ENCODE assay signal across 8 cellular contexts in the genomic region with DNA sequence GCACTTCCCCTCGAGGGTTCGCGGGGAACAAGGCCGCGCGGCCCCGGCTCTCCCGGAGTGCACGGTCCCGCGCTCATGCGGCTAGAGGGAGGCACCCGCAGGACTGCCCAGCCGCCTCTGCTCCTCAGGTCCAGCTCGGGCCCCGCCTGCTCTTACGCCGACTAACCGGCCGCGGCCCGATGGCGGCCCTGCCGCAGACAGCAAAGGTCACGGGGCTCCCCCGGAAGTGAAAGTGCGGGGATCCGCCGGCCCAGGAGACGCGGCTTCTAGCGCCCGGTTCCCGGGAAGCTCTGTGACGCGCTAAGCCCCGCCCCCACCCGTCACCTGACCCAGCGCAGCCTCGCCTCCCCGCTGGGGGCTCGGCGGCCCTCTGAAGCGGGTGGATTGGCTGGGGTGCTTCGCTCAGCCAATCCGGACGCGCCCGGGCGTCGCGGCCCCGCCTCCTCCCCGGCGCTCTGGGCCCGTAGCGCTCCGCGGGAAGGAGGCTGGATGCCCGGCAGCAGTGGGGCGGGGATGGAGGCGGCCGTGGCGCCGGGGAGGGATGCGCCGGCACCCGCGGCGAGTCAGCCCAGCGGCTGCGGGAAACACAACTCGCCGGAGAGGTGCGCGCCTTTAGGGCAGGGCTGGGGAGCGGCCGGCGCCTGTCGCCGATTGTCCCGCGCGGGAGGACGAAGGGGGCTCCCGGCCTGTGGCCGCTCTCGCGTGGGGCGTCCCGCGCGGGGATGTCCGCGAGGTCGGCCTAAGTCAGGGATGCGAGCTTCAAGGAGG. TPM values are rescaled to one million over a fixed set of nuclear protein-coding genes. Genes with fewer than 3 reads are reported as not detected.
DNase-seq lines count a peak whose midpoint lies in the region; ATAC-seq, FAIRE-seq and TF ChIP-seq lines count a peak whose summit lies in the region.

A gene with protein sequence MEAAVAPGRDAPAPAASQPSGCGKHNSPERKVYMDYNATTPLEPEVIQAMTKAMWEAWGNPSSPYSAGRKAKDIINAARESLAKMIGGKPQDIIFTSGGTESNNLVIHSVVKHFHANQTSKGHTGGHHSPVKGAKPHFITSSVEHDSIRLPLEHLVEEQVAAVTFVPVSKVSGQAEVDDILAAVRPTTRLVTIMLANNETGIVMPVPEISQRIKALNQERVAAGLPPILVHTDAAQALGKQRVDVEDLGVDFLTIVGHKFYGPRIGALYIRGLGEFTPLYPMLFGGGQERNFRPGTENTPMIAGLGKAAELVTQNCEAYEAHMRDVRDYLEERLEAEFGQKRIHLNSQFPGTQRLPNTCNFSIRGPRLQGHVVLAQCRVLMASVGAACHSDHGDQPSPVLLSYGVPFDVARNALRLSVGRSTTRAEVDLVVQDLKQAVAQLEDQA (plus strand): TSS at position 460 of the 768 bp plus-strand sequence. CDS start 54 bp downstream, at position 514.

- H3K4me3 ChIP-seq in adrenal gland, result peak within 1 kb of the TSS; percentile 65 to 99 (median 85)
- peak within 1 kb of the TSS; percentile 70 to 95 (median 81) for H3K4me3 ChIP-seq in heart right ventricle

- H3K36me3 ChIP-seq in adrenal gland (replicated peaks in 1 of 2), result peaks cover 0 to 9% of the 10 kb centered on the region in 2 donors
- H3K36me3 ChIP-seq in heart right ventricle, result peaks cover 0 to 16% (median 0%) of the 10 kb centered on the region in 9 donors

- no peaks in the 10 kb centered on the region for H3K27me3 ChIP-seq in adrenal gland
- H3K27me3 ChIP-seq in heart right ventricle, result no peaks in the 10 kb centered on the region

- TF ChIP-seq POLR2A in GM12891 (IDR thresholded peaks at IDR 0.05; ENCODE audit: low read depth, low read length) (no peak), adrenal gland (IDR thresholded peaks at IDR 0.05) (peak; percentile 77 to 89)

- peak; percentile 97 for FAIRE-seq in GM12891 (lab: Jason Lieb, UNC)

- H3K4me1 ChIP-seq in adrenal gland (replicated peaks in 1 of 2) (peaks cover 0 to 14% of the 10 kb centered on the region in 2 donors), heart right ventricle (peaks cover 2 to 25% (median 17%) of the 10 kb centered on the region in 9 donors)

- H3K9me3 ChIP-seq in adrenal gland (replicated peaks in 1 of 3) (no peaks in the 10 kb centered on the region), heart right ventricle (no peaks in the 10 kb centered on the region)

- intact Hi-C loops in adrenal gland (cut with DNase I), result loop anchor here in 1 of 2 donors (5.0 kb wide), 1 partner anchor 93 kb away; a partner anchor contains a TSS
- intact Hi-C loops in heart right ventricle (cut with DNase I), result loop anchor here in 4 of 10 donors (5.0 to 10.0 kb wide), 4 partner anchors 82 to 206 kb away; a partner anchor contains a TSS
- intact Hi-C loops in posterior vena cava (cut with DNase I), result no loop called here

- ATAC-seq in HG02840 (IDR thresholded peaks at IDR 0.05; ENCODE audit: low FRiP score, unreplicated experiment) (peak; percentile 87), heart right ventricle (peak; percentile 99 to 100 (median 100))

- TF ChIP-seq CTCF in adrenal gland (IDR thresholded peaks at IDR 0.05), result peak in 2 of 6 experiments; percentile 4 to 11
- TF ChIP-seq CTCF in heart right ventricle (IDR thresholded peaks at IDR 0.05), result no peak

- WGBS in adrenal gland, 4 donors, result 0 to 1% (median 1%) methylated on average over 1 to 97 of the region's 97 CpGs
- WGBS in heart right ventricle, 2 donors, result 0 to 1% methylated on average over 97 of the region's 97 CpGs

- DNase-seq in GM12891 (ENCODE audit: insufficient read length, low spot score), result peak; percentile 99
- peak; percentile 99 for DNase-seq in NCI-H146 (lab: John Stamatoyannopoulos, UW)
- DNase-seq in T-helper 1 cell, result peak; percentile 95 to 99 (median 97)
- DNase-seq in adrenal gland, result peak; percentile 97 to 98 (median 98)
- DNase-seq in heart right ventricle, result peak; percentile 97 to 98
- DNase-seq in posterior vena cava (ENCODE audit: low spot score), result peak; percentile 99
- DNase-seq in ureter (ENCODE audit: low spot score), result peak; percentile 98

- H3K27ac ChIP-seq in adrenal gland, result peak within 1 kb of the TSS; percentile 50 to 93 (median 88)
- peak within 1 kb of the TSS; percentile 69 to 96 (median 88) for H3K27ac ChIP-seq in heart right ventricle

TF ChIP-seq in GM12891, 5 proteins besides CTCF, POLR2A, EP300 and RAD21:
- TF ChIP-seq SPI1 (IDR thresholded peaks at IDR 0.05; ENCODE audit: low read depth, low read length) (no peak), PAX5 (IDR thresholded peaks at IDR 0.05; ENCODE audit: insufficient read depth, low read length, severe bottlenecking) (no peak), TAF1 (IDR thresholded peaks at IDR 0.05; ENCODE audit: low read depth, low read length) (peak; percentile 55; the same call in 1 of the 2 replicates)

RNA-seq across cellular contexts. Expression of the gene that starts here (rescaled TPM):
- polyA plus RNA-seq in GM12891 (2012; ENCODE audit: low read depth, missing spikeins), result 16.7 TPM
- total RNA-seq in adrenal gland (10 to 100 TPM in 3 of 8 donors, 1 to 10 TPM in 5; 2.4 to 11.0 (median 7.9) TPM), heart right ventricle (10 to 100 TPM in 7 of 10 donors, 1 to 10 TPM in 3; 8.3 to 14.5 (median 11.4) TPM), posterior vena cava (10 to 100 TPM in 1 of 2 donors, 1 to 10 TPM in 1; 8.6 to 11.5 TPM), ureter (21.6 TPM)
- polyA plus RNA-seq in adrenal gland (1 to 10 TPM; 5.8 to 9.8 (median 8.6) TPM), heart right ventricle (10 to 100 TPM in 1 of 2 donors, 1 to 10 TPM in 1; 8.7 to 13.5 TPM)

Comparison
In these comparisons a context has a peak if more than half of its experiments do, and no peak if none do; other contexts are left out.
1. Peak in every context shown above with its lines: DNase-seq, ATAC-seq, H3K4me3 ChIP-seq and H3K27ac ChIP-seq.